In the genomic region with DNA sequence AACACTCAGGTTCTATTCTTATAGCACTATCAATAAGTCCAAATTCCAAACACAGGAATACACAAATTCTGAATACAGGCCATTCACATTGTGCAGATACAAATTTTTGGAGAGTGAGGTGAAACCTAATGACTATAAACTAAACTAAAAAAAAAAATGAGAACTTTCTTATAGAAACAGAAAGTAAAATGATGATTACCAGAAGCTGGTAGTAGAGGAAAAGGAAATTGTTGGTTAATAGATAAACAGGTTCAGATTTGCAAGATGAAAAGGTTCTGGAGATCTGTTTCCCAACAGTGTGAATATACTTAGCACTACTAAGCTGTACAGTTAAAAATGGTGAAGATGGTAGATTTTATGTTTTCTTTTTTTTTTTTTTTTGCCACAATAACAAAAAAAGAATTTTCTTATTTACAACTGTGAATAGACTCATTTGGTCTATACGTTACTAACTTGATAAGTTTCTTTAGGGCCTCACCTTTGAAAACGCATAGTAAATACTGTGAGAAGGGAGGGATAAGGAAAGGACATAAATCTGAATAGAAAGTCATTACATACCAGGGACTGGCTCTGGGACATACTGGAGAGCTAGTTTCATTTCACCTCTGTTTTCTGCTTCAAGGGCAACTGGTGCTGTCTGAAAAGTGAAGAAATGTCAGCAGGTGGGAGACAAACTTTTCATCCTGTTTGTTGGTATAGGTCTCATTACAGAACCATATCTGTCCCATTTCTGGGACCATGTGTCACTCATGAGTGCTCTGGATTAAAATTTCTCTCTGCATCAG, we compare ENCODE assay signal across 1 cellular context.
TF ChIP-seq lines count a peak whose summit lies in the region.

No MANE protein-coding gene starts in this region.

TF ChIP-seq in IMR-90, 13 proteins besides CTCF, POLR2A, EP300 and RAD21 (continued from another document):
- TF ChIP-seq, protein P1, sequence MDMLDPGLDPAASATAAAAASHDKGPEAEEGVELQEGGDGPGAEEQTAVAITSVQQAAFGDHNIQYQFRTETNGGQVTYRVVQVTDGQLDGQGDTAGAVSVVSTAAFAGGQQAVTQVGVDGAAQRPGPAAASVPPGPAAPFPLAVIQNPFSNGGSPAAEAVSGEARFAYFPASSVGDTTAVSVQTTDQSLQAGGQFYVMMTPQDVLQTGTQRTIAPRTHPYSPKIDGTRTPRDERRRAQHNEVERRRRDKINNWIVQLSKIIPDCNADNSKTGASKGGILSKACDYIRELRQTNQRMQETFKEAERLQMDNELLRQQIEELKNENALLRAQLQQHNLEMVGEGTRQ (IDR thresholded peaks at IDR 0.05; ENCODE audit: low read depth, low read length), result no peak
- TF ChIP-seq MAFK (IDR thresholded peaks at IDR 0.05; ENCODE audit: low read depth, low read length), result no peak
- TF ChIP-seq BHLHE40 (IDR thresholded peaks at IDR 0.05; ENCODE audit: low read depth, low read length), result no peak
- TF ChIP-seq, protein P2, sequence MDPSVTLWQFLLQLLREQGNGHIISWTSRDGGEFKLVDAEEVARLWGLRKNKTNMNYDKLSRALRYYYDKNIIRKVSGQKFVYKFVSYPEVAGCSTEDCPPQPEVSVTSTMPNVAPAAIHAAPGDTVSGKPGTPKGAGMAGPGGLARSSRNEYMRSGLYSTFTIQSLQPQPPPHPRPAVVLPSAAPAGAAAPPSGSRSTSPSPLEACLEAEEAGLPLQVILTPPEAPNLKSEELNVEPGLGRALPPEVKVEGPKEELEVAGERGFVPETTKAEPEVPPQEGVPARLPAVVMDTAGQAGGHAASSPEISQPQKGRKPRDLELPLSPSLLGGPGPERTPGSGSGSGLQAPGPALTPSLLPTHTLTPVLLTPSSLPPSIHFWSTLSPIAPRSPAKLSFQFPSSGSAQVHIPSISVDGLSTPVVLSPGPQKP (IDR thresholded peaks at IDR 0.05; ENCODE audit: borderline replicate concordance, low read depth, low read length), result no peak
- no peak for TF ChIP-seq MXI1 (IDR thresholded peaks at IDR 0.05; ENCODE audit: borderline replicate concordance, low read depth, low read length)
- TF ChIP-seq SMC3 (IDR thresholded peaks at IDR 0.05; ENCODE audit: low read depth, low read length), result no peak
- no peak for TF ChIP-seq NFE2L2 (IDR thresholded peaks at IDR 0.05; ENCODE audit: low read depth, low read length)
- TF ChIP-seq CHD1 (IDR thresholded peaks at IDR 0.05; ENCODE audit: low read depth, low read length), result no peak
